In genomic region chr16:87787451-87788091, GRCh38 we compare ENCODE assay signal across 7 cellular contexts. TPM values are rescaled to one million over a fixed set of nuclear protein-coding genes. Genes with fewer than 3 reads are reported as not detected.
DNase-seq lines count a peak whose midpoint lies in the region; ATAC-seq and TF ChIP-seq lines count a peak whose summit lies in the region.
"Not testable (repeated sequence)": the region's sequence is repeated elsewhere in the genome, so short reads cannot be mapped to it uniquely, and the experiment has no call there.

No MANE protein-coding gene starts in this region.

- not testable (repeated sequence) for H3K79me2 ChIP-seq in GM23248 (ENCODE audit: insufficient read depth)

- peak in 1 of 4 donors; percentile 66 for TF ChIP-seq EP300 in sigmoid colon (IDR thresholded peaks at IDR 0.05)

- not testable (repeated sequence) for H3K4me3 Mint-ChIP-seq in activated naive CD8-positive, alpha-beta T cell treated with anti-CD3 and anti-CD28 coated beads, Interleukin-2, amount 10 ng/mL, durations not matched to agents 7 days and 5 days

- in situ Hi-C loops in GM23248 (cut with MboI), result not testable (repeated sequence)

- not testable (repeated sequence) for H3K4me1 Mint-ChIP-seq in activated naive CD8-positive, alpha-beta T cell treated with anti-CD3 and anti-CD28 coated beads, Interleukin-2, amount 10 ng/mL, durations not matched to agents 7 days and 5 days

- intact Hi-C loops in right lobe of liver (cut with DNase I), result loop anchor here in 1 of 2 donors (10.0 kb wide), 1 partner anchor 47 kb away; no protein-coding TSS in a partner anchor
- intact Hi-C loops in sigmoid colon (cut with DNase I), result not testable (repeated sequence)

- CTCF ChIA-PET in RWPE1 (lab: Yijun Ruan, JAX), result not testable (repeated sequence)

- not testable (repeated sequence) for H3K27me3 Mint-ChIP-seq in activated naive CD8-positive, alpha-beta T cell treated with anti-CD3 and anti-CD28 coated beads, Interleukin-2, amount 10 ng/mL, durations not matched to agents 7 days and 5 days

- H3K36me3 Mint-ChIP-seq in activated naive CD8-positive, alpha-beta T cell treated with anti-CD3 and anti-CD28 coated beads, Interleukin-2, amount 10 ng/mL, durations not matched to agents 7 days and 5 days, result not testable (repeated sequence)

- peak; percentile 40 for DNase-seq in AG10803 (ENCODE audit: low read depth)
- DNase-seq in GM23248, result peak; percentile 16
- not testable (repeated sequence) for DNase-seq in RWPE1 (ENCODE audit: low spot score); activated naive CD8-positive, alpha-beta T cell treated with anti-CD3 and anti-CD28 coated beads, Interleukin-2, amount 10 ng/mL, durations not matched to agents 7 days and 5 days; right lobe of liver; sigmoid colon
- peak; percentile 28 for DNase-seq in fibroblast of the aortic adventitia (ENCODE audit: low read depth)

- H3K4me2 ChIP-seq in GM23248 (ENCODE audit: unreplicated experiment), result not testable (repeated sequence)

- H2AFZ ChIP-seq in GM23248, result not testable (repeated sequence)

- not testable (repeated sequence) for TF ChIP-seq POLR2A in right lobe of liver (IDR thresholded peaks at IDR 0.05); sigmoid colon (IDR thresholded peaks at IDR 0.05)

- H3K27ac Mint-ChIP-seq in activated naive CD8-positive, alpha-beta T cell treated with anti-CD3 and anti-CD28 coated beads, Interleukin-2, amount 10 ng/mL, durations not matched to agents 7 days and 5 days, result peak overlapping the region; percentile 21

- H3K36me3 ChIP-seq in GM23248 (ENCODE audit: low read depth); right lobe of liver; sigmoid colon: not testable (repeated sequence)

- H3K27ac ChIP-seq in GM23248, result not testable (repeated sequence)
- peak overlapping the region; percentile 100 for H3K27ac ChIP-seq in RWPE1
- peak overlapping the region in 2 of 3 donors; percentile 92 to 98 for H3K27ac ChIP-seq in right lobe of liver
- peak overlapping the region; percentile 40 to 90 (median 75) for H3K27ac ChIP-seq in sigmoid colon

- H3K9ac ChIP-seq in GM23248, result not testable (repeated sequence)

- peaks cover 17% of the 10 kb centered on the region for H3K4me1 ChIP-seq in GM23248 (ENCODE audit: insufficient read depth)
- H3K4me1 ChIP-seq in right lobe of liver, result peaks cover 0 to 38% (median 15%) of the 10 kb centered on the region in 4 donors
- peaks cover 0 to 42% (median 11%) of the 10 kb centered on the region in 4 donors for H3K4me1 ChIP-seq in sigmoid colon

- POLR2A ChIA-PET in RWPE1 (lab: Yijun Ruan, JAX; ENCODE audit: low non-redundant PET); activated naive CD8-positive, alpha-beta T cell treated with anti-CD3 and anti-CD28 coated beads, Interleukin-2, amount 10 ng/mL, durations not matched to agents 7 days and 5 days (lab: Charles Lee): not testable (repeated sequence)

- H3K27me3 ChIP-seq in GM23248 (replicated peaks; ENCODE audit: insufficient read depth); right lobe of liver; sigmoid colon: not testable (repeated sequence)

- not testable (repeated sequence) for H3F3A ChIP-seq in GM23248 (ENCODE audit: insufficient read depth)

- TF ChIP-seq CTCF in AG10803 (conservative IDR thresholded peaks at IDR 0.05; ENCODE audit: low read length); RWPE1 (conservative IDR thresholded peaks at IDR 0.05; ENCODE audit: low read depth); fibroblast of the aortic adventitia (IDR thresholded peaks at IDR 0.05; ENCODE audit: insufficient read depth, low read length); right lobe of liver (IDR thresholded peaks at IDR 0.05); sigmoid colon (IDR thresholded peaks at IDR 0.05): not testable (repeated sequence)

- not testable (repeated sequence) for ATAC-seq in activated naive CD8-positive, alpha-beta T cell treated with anti-CD3 and anti-CD28 coated beads, Interleukin-2, amount 10 ng/mL, durations not matched to agents 7 days and 5 days (ENCODE audit: low read depth); right lobe of liver

- H3K9me2 ChIP-seq in GM23248 (ENCODE audit: insufficient read depth), result not testable (repeated sequence)

- 62 to 80% methylated on average over 2 of the region's 2 CpGs for WGBS in GM23248 (ENCODE audit: low coverage in 1 of 2, low lambda C conversion rate in 2 of 2, missing lambda C conversion rate in 2 of 2), 2 experiments
- 100% methylated on average over 1 of the region's 2 CpGs for WGBS in right lobe of liver (ENCODE audit: insufficient coverage, low coverage, low lambda C conversion rate, missing lambda C conversion rate)
- 89 to 95% methylated on average over 2 of the region's 2 CpGs for WGBS in sigmoid colon, 2 donors

- H3K9me3 ChIP-seq in GM23248 (ENCODE audit: low read depth); right lobe of liver; sigmoid colon: not testable (repeated sequence)

- not testable (repeated sequence) for H3K4me3 ChIP-seq in AG10803 (ENCODE audit: low read length); GM23248; fibroblast of the aortic adventitia (ENCODE audit: low read depth, low read length); right lobe of liver; sigmoid colon

- H4K20me1 ChIP-seq in GM23248 (ENCODE audit: insufficient read depth), result not testable (repeated sequence)

- H3K9me3 Mint-ChIP-seq in activated naive CD8-positive, alpha-beta T cell treated with anti-CD3 and anti-CD28 coated beads, Interleukin-2, amount 10 ng/mL, durations not matched to agents 7 days and 5 days, result not testable (repeated sequence)

RNA-seq across cellular contexts. Expression of gene KLHDC4, which starts 21.8 kb away (rescaled TPM):
- 9.4 and 19.6 TPM in 2 replicates for total RNA-seq in GM23248 (2014; rRNA removed; shearing (Covaris generic))
- polyA plus RNA-seq in GM23248 (2016; fragmentation: Nextera tagmentation; extraction: Ambion mirVana) (8.8 and 12.3 TPM in 2 replicates), sigmoid colon (10 to 100 TPM; 12.7 to 71.0 (median 18.0) TPM)
- 100 to 1,000 TPM in 1 of 2 experiments, 10 to 100 TPM in 1; 99.4 to 105 TPM for total RNA-seq in activated naive CD8-positive, alpha-beta T cell treated with anti-CD3 and anti-CD28 coated beads, Interleukin-2, amount 10 ng/mL, durations not matched to agents 7 days and 5 days
- total RNA-seq in fibroblast of the aortic adventitia (ENCODE audit: low replicate concordance) (21.6 and 29.2 TPM in 2 replicates), right lobe of liver (10 to 100 TPM; 11.6 to 22.7 (median 14.4) TPM), sigmoid colon (10 to 100 TPM; 24.6 to 28.5 (median 25.5) TPM)
